In the genomic region with DNA sequence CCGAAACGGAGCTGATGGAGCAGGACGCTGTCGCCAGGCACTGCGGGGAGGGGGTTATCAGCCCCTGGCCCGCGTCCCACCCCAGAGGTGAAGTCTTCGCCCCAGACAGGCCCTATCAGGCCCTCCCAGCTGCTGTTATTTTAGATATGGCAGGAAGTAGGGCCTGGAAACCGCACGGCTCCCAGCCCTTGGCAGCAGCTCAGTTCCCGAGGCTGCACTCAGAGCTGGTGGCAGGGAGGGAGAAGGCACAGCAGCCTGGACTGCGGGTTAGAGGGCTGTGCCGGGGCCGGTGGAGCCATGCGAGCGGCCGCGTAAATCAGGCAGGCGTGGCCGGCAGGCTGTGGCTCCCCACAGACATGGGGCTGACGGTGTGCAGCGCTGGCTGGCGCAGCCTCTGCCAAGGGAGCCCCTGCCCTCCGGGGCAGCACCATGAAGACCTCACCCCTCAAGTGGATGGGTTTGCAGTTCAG, we compare ENCODE assay signal across 8 cellular contexts.
DNase-seq lines count a peak whose midpoint lies in the region; ATAC-seq and TF ChIP-seq lines count a peak whose summit lies in the region.

No MANE protein-coding gene starts in this region.

- H3K9me3 ChIP-seq in left ventricle myocardium inferior (replicated peaks) (no peaks in the 10 kb centered on the region), prostate gland (no peaks in the 10 kb centered on the region)

- no peak for TF ChIP-seq POLR2A in prostate gland (IDR thresholded peaks at IDR 0.05)

- H3K27ac ChIP-seq in C4-2B (peak overlapping the region; percentile 47), left ventricle myocardium inferior (replicated peaks) (peak overlapping the region; percentile 97), prostate gland (peak overlapping the region; percentile 77 to 80)

- TF ChIP-seq CTCF in C4-2B (conservative IDR thresholded peaks at IDR 0.05), result no peak
- no peak for TF ChIP-seq CTCF in left ventricle myocardium inferior (IDR thresholded peaks at IDR 0.05; ENCODE audit: borderline replicate concordance)
- TF ChIP-seq CTCF in prostate gland (IDR thresholded peaks at IDR 0.05), result no peak

- peaks cover 16% of the 10 kb centered on the region for H3K36me3 Mint-ChIP-seq in activated naive CD8-positive, alpha-beta T cell treated with anti-CD3 and anti-CD28 coated beads, Interleukin-2, amount 10 ng/mL, durations not matched to agents 7 days and 5 days

- no peaks in the 10 kb centered on the region for H3K9me3 Mint-ChIP-seq in activated naive CD8-positive, alpha-beta T cell treated with anti-CD3 and anti-CD28 coated beads, Interleukin-2, amount 10 ng/mL, durations not matched to agents 7 days and 5 days

- no peaks in the 10 kb centered on the region for H3K27me3 Mint-ChIP-seq in activated naive CD8-positive, alpha-beta T cell treated with anti-CD3 and anti-CD28 coated beads, Interleukin-2, amount 10 ng/mL, durations not matched to agents 7 days and 5 days

- H3K4me3 Mint-ChIP-seq in activated naive CD8-positive, alpha-beta T cell treated with anti-CD3 and anti-CD28 coated beads, Interleukin-2, amount 10 ng/mL, durations not matched to agents 7 days and 5 days, result peak overlapping the region; percentile 70

- POLR2A ChIA-PET in activated naive CD8-positive, alpha-beta T cell treated with anti-CD3 and anti-CD28 coated beads, Interleukin-2, amount 10 ng/mL, durations not matched to agents 7 days and 5 days (lab: Charles Lee), result interaction anchor here (1.0 to 1.4 kb wide), 2 partner anchors 16 to 108 kb away, joined by 3 to 4 read pairs; no protein-coding TSS in a partner anchor

- no peaks in the 10 kb centered on the region for H3K36me3 ChIP-seq in left ventricle myocardium inferior
- H3K36me3 ChIP-seq in prostate gland, result no peaks in the 10 kb centered on the region

- 9% methylated on average over 24 of the region's 24 CpGs for WGBS in prostate gland

- H3K4me1 Mint-ChIP-seq in activated naive CD8-positive, alpha-beta T cell treated with anti-CD3 and anti-CD28 coated beads, Interleukin-2, amount 10 ng/mL, durations not matched to agents 7 days and 5 days, result peaks cover 33% of the 10 kb centered on the region

- H3K4me1 ChIP-seq in left ventricle myocardium inferior (peaks cover 36% of the 10 kb centered on the region), prostate gland (replicated peaks) (peaks cover 4% of the 10 kb centered on the region)

- H3K27me3 ChIP-seq in left ventricle myocardium inferior (ENCODE audit: low read depth) (no peaks in the 10 kb centered on the region), prostate gland (replicated peaks; ENCODE audit: insufficient read depth) (no peaks in the 10 kb centered on the region)

- peak; percentile 56 for DNase-seq in activated naive CD8-positive, alpha-beta T cell treated with anti-CD3 and anti-CD28 coated beads, Interleukin-2, amount 10 ng/mL, durations not matched to agents 7 days and 5 days
- DNase-seq in left ventricle myocardium inferior (peak; percentile 86), prostate gland (ENCODE audit: low spot score) (peak; percentile 46), activated gamma-delta T cell (lab: John Stamatoyannopoulos, UW) (no peak), NCI-H2171 (lab: John Stamatoyannopoulos, UW) (no peak)

- H3K27ac Mint-ChIP-seq in activated naive CD8-positive, alpha-beta T cell treated with anti-CD3 and anti-CD28 coated beads, Interleukin-2, amount 10 ng/mL, durations not matched to agents 7 days and 5 days, result peak overlapping the region; percentile 87

- intact Hi-C loops in left ventricle myocardium inferior (cut with micrococcal nuclease) (no loop called here), prostate gland (cut with DNase I) (no loop called here)

- peak; percentile 52 for ATAC-seq in HG03354 (IDR thresholded peaks at IDR 0.05; ENCODE audit: poor library complexity, severe bottlenecking, unreplicated experiment)
- ATAC-seq in activated naive CD8-positive, alpha-beta T cell treated with anti-CD3 and anti-CD28 coated beads, Interleukin-2, amount 10 ng/mL, durations not matched to agents 7 days and 5 days (ENCODE audit: low read depth), result peak; percentile 69
- no peak for ATAC-seq in GM21737 (IDR thresholded peaks at IDR 0.05; ENCODE audit: unreplicated experiment)

- peak overlapping the region; percentile 62 for H3K4me3 ChIP-seq in left ventricle myocardium inferior
- H3K4me3 ChIP-seq in prostate gland, result peak overlapping the region; percentile 24 to 35

Comparison
In these comparisons a context has a peak if more than half of its experiments do, and no peak if none do; other contexts are left out.
1. H3K27ac ChIP-seq: peak in every context shown above with its lines; median percentile 97 in left ventricle myocardium inferior; 78 in prostate gland; 47 in C4-2B.
2. DNase-seq: peak in activated naive CD8-positive, alpha-beta T cell treated with anti-CD3 and anti-CD28 coated beads, Interleukin-2, amount 10 ng/mL, durations not matched to agents 7 days and 5 days (single experiment), left ventricle myocardium inferior (single experiment) and prostate gland (single experiment); none in activated gamma-delta T cell (single experiment) and NCI-H2171 (single experiment).